ENCODE assay signal across 33 cellular contexts in the genomic region with DNA sequence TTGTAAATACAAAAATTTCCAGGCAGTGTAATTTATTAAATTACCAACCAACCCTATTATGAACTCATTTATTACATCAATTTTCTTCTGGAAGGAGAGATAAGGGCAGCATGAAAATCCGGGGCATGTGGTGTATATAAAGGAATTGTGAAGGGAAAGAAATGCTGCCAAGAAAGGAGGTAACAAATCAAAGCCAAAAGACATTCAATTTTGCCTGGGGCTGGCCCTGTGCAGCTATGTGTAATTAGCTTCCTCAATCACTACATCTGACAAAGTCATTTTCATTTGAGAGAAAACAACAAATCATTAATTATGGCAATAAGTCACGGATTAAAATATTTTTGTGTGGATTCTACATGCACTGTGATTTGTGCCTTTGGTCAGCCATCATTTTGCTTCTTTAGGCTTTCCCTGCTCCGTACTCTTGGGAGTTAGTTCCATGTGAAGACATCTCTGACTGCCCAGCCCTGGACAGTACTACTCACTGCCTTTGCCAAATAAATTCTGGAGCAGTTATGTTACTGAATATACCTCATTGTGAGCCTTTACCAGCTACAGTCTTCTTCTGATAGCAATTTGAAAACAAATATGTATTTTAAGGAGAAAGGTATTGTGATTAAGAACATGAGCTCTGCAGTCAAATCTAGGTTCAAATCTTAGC.
"Had no signal": no experiment of that assay in that cellular context is flagged by ENCODE, and none has a peak within 500 bp of the region (broad histone marks: within the 10 kb centered on the region; RNA-seq: fewer than 3 reads in every experiment).

No MANE protein-coding gene starts in this region.

- H3K36me3 ChIP-seq: brain microvascular endothelial cell, Peyer's patch, SJSA1 had no signal

- H3K4me3 Mint-ChIP-seq: activated B cell treated with CpG ODN at 0.5 μM for 24 hours; activated CD4-positive, alpha-beta memory T cell treated with anti-CD3 and anti-CD28 coated beads, Interleukin-2, amount 10 ng/mL, durations not matched to agents 7 days and 5 days; activated naive CD8-positive, alpha-beta T cell treated with anti-CD3 and anti-CD28 coated beads for 36 hours; activated T-cell treated with anti-CD3 and anti-CD28 coated beads, Interleukin-2, amount 50 U/mL, for 72 hours; activated T-helper 17 cell treated with anti-CD3 and anti-CD28 coated beads, Interleukin-2, amount 50 U/mL, for 72 hours had no signal

- H3K4me3 ChIP-seq: Peyer's patch, SJSA1 had no signal

- H3K4me1 ChIP-seq: Peyer's patch, SJSA1 had no signal

- H3K27ac Mint-ChIP-seq: activated B cell treated with CpG ODN at 0.5 μM for 24 hours; activated CD4-positive, alpha-beta memory T cell treated with anti-CD3 and anti-CD28 coated beads, Interleukin-2, amount 10 ng/mL, durations not matched to agents 7 days and 5 days; activated naive CD8-positive, alpha-beta T cell treated with anti-CD3 and anti-CD28 coated beads for 36 hours; activated T-cell treated with anti-CD3 and anti-CD28 coated beads, Interleukin-2, amount 50 U/mL, for 72 hours; activated T-helper 17 cell treated with anti-CD3 and anti-CD28 coated beads, Interleukin-2, amount 50 U/mL, for 72 hours had no signal

- H3K27ac ChIP-seq: brain microvascular endothelial cell, Peyer's patch, SJSA1, VCaP had no signal

- ATAC-seq: activated T-cell treated with anti-CD3 and anti-CD28 coated beads, Interleukin-2, amount 50 U/mL, for 72 hours; activated T-helper 17 cell treated with anti-CD3 and anti-CD28 coated beads, Interleukin-2, amount 50 U/mL, for 72 hours; PC-3 had no signal

- H3K27me3 Mint-ChIP-seq: activated B cell treated with CpG ODN at 0.5 μM for 24 hours; activated CD4-positive, alpha-beta memory T cell treated with anti-CD3 and anti-CD28 coated beads, Interleukin-2, amount 10 ng/mL, durations not matched to agents 7 days and 5 days; activated T-helper 17 cell treated with anti-CD3 and anti-CD28 coated beads, Interleukin-2, amount 50 U/mL, for 72 hours had no signal

- H3K9me3 Mint-ChIP-seq: activated B cell treated with CpG ODN at 0.5 μM for 24 hours; activated CD4-positive, alpha-beta memory T cell treated with anti-CD3 and anti-CD28 coated beads, Interleukin-2, amount 10 ng/mL, durations not matched to agents 7 days and 5 days; activated naive CD8-positive, alpha-beta T cell treated with anti-CD3 and anti-CD28 coated beads for 36 hours; activated T-cell treated with anti-CD3 and anti-CD28 coated beads, Interleukin-2, amount 50 U/mL, for 72 hours; activated T-helper 17 cell treated with anti-CD3 and anti-CD28 coated beads, Interleukin-2, amount 50 U/mL, for 72 hours had no signal

- H3K4me1 Mint-ChIP-seq: activated B cell treated with CpG ODN at 0.5 μM for 24 hours; activated CD4-positive, alpha-beta memory T cell treated with anti-CD3 and anti-CD28 coated beads, Interleukin-2, amount 10 ng/mL, durations not matched to agents 7 days and 5 days; activated naive CD8-positive, alpha-beta T cell treated with anti-CD3 and anti-CD28 coated beads for 36 hours; activated T-helper 17 cell treated with anti-CD3 and anti-CD28 coated beads, Interleukin-2, amount 50 U/mL, for 72 hours had no signal

- DNase-seq: activated B cell treated with CpG ODN at 0.5 μM for 24 hours; activated CD4-positive, alpha-beta memory T cell treated with anti-CD3 and anti-CD28 coated beads, Interleukin-2, amount 10 ng/mL, durations not matched to agents 7 days and 5 days; activated CD4-positive, alpha-beta T cell treated with anti-CD3 and anti-CD28 coated beads for 48 hours; activated CD4-positive, CD25-positive, alpha-beta regulatory T cell treated with anti-CD3 and anti-CD28 coated beads, Interleukin-2, amount 50 U/mL, for 72 hours; activated effector memory CD4-positive, alpha-beta T cell treated with anti-CD3 and anti-CD28 coated beads, Interleukin-2, amount 50 U/mL, for 16 hours; activated naive CD4-positive, alpha-beta T cell; activated naive CD4-positive, alpha-beta T cell treated with anti-CD3 and anti-CD28 coated beads, Interleukin-2, amount 50 U/mL, for 16 hours; activated naive CD8-positive, alpha-beta T cell treated with anti-CD3 and anti-CD28 coated beads for 36 hours; activated T-cell treated with anti-CD3 and anti-CD28 coated beads, Interleukin-2, amount 50 U/mL, for 1 hour; activated T-cell treated with anti-CD3 and anti-CD28 coated beads, Interleukin-2, amount 50 U/mL, for 72 hours; amniotic stem cell; aorta; brain microvascular endothelial cell; central memory CD4-positive, alpha-beta T cell; NCI-H1105; NCI-H1417 treated with DMSO at 0.1 percent for 48 hours; NCI-H187 treated with DMSO at 0.1 percent for 48 hours; NCI-H2171; NCI-H2227 treated with DMSO at 0.1 percent for 48 hours; NCI-H524 treated with DMSO at 0.1 percent for 48 hours; NCI-H748 treated with DMSO at 0.1 percent for 48 hours; NK-92 treated with Interleukin-12 subunit alpha and Interleukin-12 subunit beta, amount 100 ng/mL, for 24 hours; PC-3; Peyer's patch; RPMI8226; SHP77 treated with DMSO at 0.1 percent for 48 hours; SW 1271; T-helper 1 cell; T-helper 2 cell; T-helper 9 cell had no signal

- H3K27me3 ChIP-seq: brain microvascular endothelial cell, Peyer's patch had no signal

- H3K36me3 Mint-ChIP-seq: activated naive CD8-positive, alpha-beta T cell treated with anti-CD3 and anti-CD28 coated beads for 36 hours had no signal

- H3K9me3 ChIP-seq: Peyer's patch, SJSA1 had no signal
